In genomic region chr14:52987514-52987913, GRCh38 we compare ENCODE assay signal across 26 cellular contexts. TPM values are rescaled to one million over a fixed set of nuclear protein-coding genes. Genes with fewer than 3 reads are reported as not detected.
DNase-seq lines count a peak whose midpoint lies in the region; ATAC-seq, FAIRE-seq and TF ChIP-seq lines count a peak whose summit lies in the region.
"Had no signal": no experiment of that assay in that cellular context is flagged by ENCODE, and none has a peak within 500 bp of the region (broad histone marks: within the 10 kb centered on the region; RNA-seq: fewer than 3 reads in every experiment).

No MANE protein-coding gene starts in this region.

- H3K27ac ChIP-seq in A673 (ENCODE audit: low read depth, low read length, poor library complexity, severe bottlenecking) = peak overlapping the region; percentile 82
- no peak overlapping the region for H3K27ac ChIP-seq in astrocyte (ENCODE audit: low read depth, low read length)
- no peak overlapping the region for H3K27ac ChIP-seq in gastroesophageal sphincter
- H3K27ac ChIP-seq: ascending aorta, esophagus muscularis mucosa, prostate gland, SJCRH30, VCaP had no signal

- FAIRE-seq in astrocyte (lab: Jason Lieb, UNC) (no peak), GM19239 (lab: Jason Lieb, UNC) (no peak)
- FAIRE-seq: H54, K562, RCC 7860 had no signal

- H3K4me2 ChIP-seq in astrocyte (ENCODE audit: low read length) = no peak overlapping the region

- H3K27me3 ChIP-seq in A673 (replicated peaks; ENCODE audit: insufficient read depth, low read depth, low read length, poor library complexity) = no peaks in the 10 kb centered on the region
- no peaks in the 10 kb centered on the region for H3K27me3 ChIP-seq in astrocyte (ENCODE audit: insufficient read depth, low read length)
- H3K27me3 ChIP-seq in gastroesophageal sphincter = no peaks in the 10 kb centered on the region
- H3K27me3 ChIP-seq: ascending aorta, esophagus muscularis mucosa, MG63, SJCRH30 had no signal

- H3K9me3 Mint-ChIP-seq in astrocyte (ENCODE audit: unreplicated experiment) = peaks cover 2% of the 10 kb centered on the region
- H3K9me3 Mint-ChIP-seq: activated CD4-positive, alpha-beta T cell treated with anti-CD3 and anti-CD28 coated beads, Interleukin-2, amount 10 ng/mL, durations not matched to agents 7 days and 5 days; activated T-helper 17 cell treated with anti-CD3 and anti-CD28 coated beads, Interleukin-2, amount 50 U/mL, for 72 hours; T-helper 1 cell treated with Interleukin-12 subunit alpha and Interleukin-12 subunit beta and Interleukin-4 antibody, amounts not matched to agents 30 μg/mL and 1 μg/mL, for 36 hours had no signal

- H3K27ac Mint-ChIP-seq in astrocyte (ENCODE audit: unreplicated experiment) = no peak overlapping the region
- H3K27ac Mint-ChIP-seq: activated CD4-positive, alpha-beta T cell treated with anti-CD3 and anti-CD28 coated beads, Interleukin-2, amount 10 ng/mL, durations not matched to agents 7 days and 5 days; activated naive CD8-positive, alpha-beta T cell; activated T-helper 17 cell treated with anti-CD3 and anti-CD28 coated beads, Interleukin-2, amount 50 U/mL, for 72 hours; T-helper 1 cell treated with Interleukin-12 subunit alpha and Interleukin-12 subunit beta and Interleukin-4 antibody, amounts not matched to agents 30 μg/mL and 1 μg/mL, for 36 hours had no signal

- POLR2A ChIA-PET in A673 (lab: Charles Lee; ENCODE audit: low non-redundant PET) = no interaction called here

- H3K4me3 ChIP-seq in A673 (ENCODE audit: low read depth, low read length, poor library complexity, severe bottlenecking) = peak overlapping the region; percentile 14
- H3K4me3 ChIP-seq in astrocyte (ENCODE audit: insufficient read depth, low read depth, low read length) = no peak overlapping the region
- no peak overlapping the region for H3K4me3 ChIP-seq in gastroesophageal sphincter
- H3K4me3 ChIP-seq: ascending aorta, esophagus muscularis mucosa, K562, MG63, prostate gland, SJCRH30 had no signal

- intact Hi-C loops in A673 (cut with micrococcal nuclease; ENCODE audit: unreplicated experiment) = no loop called here

- CTCF ChIA-PET in A673 (lab: Charles Lee) = interaction anchor here (0.6 kb wide), 1 partner anchor 27 kb away, joined by 8 read pairs; no protein-coding TSS in a partner anchor

- H3K27me3 Mint-ChIP-seq in astrocyte (ENCODE audit: low read depth, unreplicated experiment) = no peaks in the 10 kb centered on the region
- H3K27me3 Mint-ChIP-seq: activated naive CD8-positive, alpha-beta T cell; activated T-helper 17 cell treated with anti-CD3 and anti-CD28 coated beads, Interleukin-2, amount 50 U/mL, for 72 hours had no signal

- no peak for TF ChIP-seq EP300 in gastroesophageal sphincter (IDR thresholded peaks at IDR 0.05)

- H3K36me3 ChIP-seq in A673 (ENCODE audit: insufficient read depth, low read length, poor library complexity, severe bottlenecking) (no peaks in the 10 kb centered on the region), astrocyte (ENCODE audit: insufficient read depth, low read length) (no peaks in the 10 kb centered on the region), gastroesophageal sphincter (no peaks in the 10 kb centered on the region)
- H3K36me3 ChIP-seq: ascending aorta, esophagus muscularis mucosa, MG63, prostate gland, SJCRH30 had no signal

- TF ChIP-seq CTCF in A673 (conservative IDR thresholded peaks at IDR 0.05; ENCODE audit: low read depth, low read length) (no peak), astrocyte (IDR thresholded peaks at IDR 0.05; ENCODE audit: insufficient read depth, low read depth, low read length) (no peak), gastroesophageal sphincter (IDR thresholded peaks at IDR 0.05) (no peak)

- no peak overlapping the region for H3K9ac ChIP-seq in astrocyte (ENCODE audit: low read length)

- no peak for TF ChIP-seq POLR2A in gastroesophageal sphincter (IDR thresholded peaks at IDR 0.05)

- 57 to 68% methylated on average over 1 to 3 of the region's 3 CpGs for WGBS in gastroesophageal sphincter (ENCODE audit: low coverage in 1 of 2), 2 donors

- peak; percentile 95 for DNase-seq in A673 (ENCODE audit: low spot score)
- DNase-seq in DMS79 treated with DMSO at 0.1 percent for 48 hours (lab: John Stamatoyannopoulos, UW) = peak; percentile 85
- peak; percentile 34 for DNase-seq in NCI-H524 treated with DMSO at 0.1 percent for 48 hours (lab: John Stamatoyannopoulos, UW)
- peak; percentile 29 for DNase-seq in astrocyte (ENCODE audit: low read depth)
- DNase-seq in NCI-H187 treated with DMSO at 0.1 percent for 48 hours (lab: John Stamatoyannopoulos, UW) = no peak
- no peak for DNase-seq in GM19239 (ENCODE audit: insufficient read length, low spot score)
- DNase-seq: activated CD4-positive, alpha-beta T cell treated with anti-CD3 and anti-CD28 coated beads, Interleukin-2, amount 10 ng/mL, durations not matched to agents 7 days and 5 days; DMS153; effector CD8-positive, alpha-beta T cell; GF-D8; mammary epithelial cell; MG63; NCI-H2029 treated with DMSO at 0.1 percent for 48 hours; SJCRH30 had no signal

- no TSS peak for BruUV-seq in A673 (replicated peaks; lab: Mats Ljungman, UMichigan)

- no peak overlapping the region for H2AFZ ChIP-seq in astrocyte (ENCODE audit: low read depth, low read length)

- H3K36me3 Mint-ChIP-seq in astrocyte (ENCODE audit: low read depth, unreplicated experiment) = no peaks in the 10 kb centered on the region

- no peak for ATAC-seq in HG03439 (IDR thresholded peaks at IDR 0.05; ENCODE audit: unreplicated experiment)
- no peak for ATAC-seq in gastroesophageal sphincter
- ATAC-seq: K562 had no signal

- H3K79me2 ChIP-seq in astrocyte (ENCODE audit: insufficient read depth, low read length) = no peaks in the 10 kb centered on the region

- H3K9me3 ChIP-seq in A673 (ENCODE audit: low read depth, low read length, poor library complexity, severe bottlenecking) (no peaks in the 10 kb centered on the region), astrocyte (ENCODE audit: insufficient read depth, low read depth, low read length) (no peaks in the 10 kb centered on the region), gastroesophageal sphincter (no peaks in the 10 kb centered on the region)
- H3K9me3 ChIP-seq: ascending aorta, esophagus muscularis mucosa, MG63, prostate gland, SJCRH30 had no signal

- H3K4me1 ChIP-seq in A673 (ENCODE audit: insufficient read depth, low read length, poor library complexity, severe bottlenecking) (peaks cover 23% of the 10 kb centered on the region), astrocyte (ENCODE audit: insufficient read depth, low read length) (peaks cover 4% of the 10 kb centered on the region), gastroesophageal sphincter (no peaks in the 10 kb centered on the region)
- H3K4me1 ChIP-seq: ascending aorta, esophagus muscularis mucosa, prostate gland, SJCRH30 had no signal

- no peak overlapping the region for H3K4me3 Mint-ChIP-seq in astrocyte (ENCODE audit: unreplicated experiment)
- H3K4me3 Mint-ChIP-seq: activated CD4-positive, alpha-beta T cell treated with anti-CD3 and anti-CD28 coated beads, Interleukin-2, amount 10 ng/mL, durations not matched to agents 7 days and 5 days; activated naive CD8-positive, alpha-beta T cell; activated T-helper 17 cell treated with anti-CD3 and anti-CD28 coated beads, Interleukin-2, amount 50 U/mL, for 72 hours; T-helper 1 cell treated with Interleukin-12 subunit alpha and Interleukin-12 subunit beta and Interleukin-4 antibody, amounts not matched to agents 30 μg/mL and 1 μg/mL, for 36 hours had no signal

- H3K4me1 Mint-ChIP-seq in astrocyte (ENCODE audit: low read depth, unreplicated experiment) = no peaks in the 10 kb centered on the region
- H3K4me1 Mint-ChIP-seq: activated CD4-positive, alpha-beta T cell treated with anti-CD3 and anti-CD28 coated beads, Interleukin-2, amount 10 ng/mL, durations not matched to agents 7 days and 5 days; activated T-helper 17 cell treated with anti-CD3 and anti-CD28 coated beads, Interleukin-2, amount 50 U/mL, for 72 hours had no signal

- no peaks in the 10 kb centered on the region for H4K20me1 ChIP-seq in astrocyte (ENCODE audit: insufficient read depth, low read length)

RNA-seq across cellular contexts. Expression of gene FERMT2, which starts 36.7 kb away (rescaled TPM):
- total RNA-seq in A673 (2021) = 38.3 and 48.0 TPM in 2 replicates
- total RNA-seq in astrocyte = 324 and 364 TPM in 2 replicates
- 100 to 1,000 TPM; 364 to 398 (median 388) TPM for total RNA-seq in gastroesophageal sphincter

Comparison
In these comparisons a context has a peak if more than half of its experiments do, and no peak if none do; other contexts are left out.
1. DNase-seq: peak in A673 (single experiment), DMS79 treated with DMSO at 0.1 percent for 48 hours (single experiment), NCI-H524 treated with DMSO at 0.1 percent for 48 hours (single experiment) and astrocyte (single experiment); none in NCI-H187 treated with DMSO at 0.1 percent for 48 hours (single experiment) and GM19239 (single experiment).